Comparison of ENCODE assay signal across 8 cellular contexts in the genomic region with DNA sequence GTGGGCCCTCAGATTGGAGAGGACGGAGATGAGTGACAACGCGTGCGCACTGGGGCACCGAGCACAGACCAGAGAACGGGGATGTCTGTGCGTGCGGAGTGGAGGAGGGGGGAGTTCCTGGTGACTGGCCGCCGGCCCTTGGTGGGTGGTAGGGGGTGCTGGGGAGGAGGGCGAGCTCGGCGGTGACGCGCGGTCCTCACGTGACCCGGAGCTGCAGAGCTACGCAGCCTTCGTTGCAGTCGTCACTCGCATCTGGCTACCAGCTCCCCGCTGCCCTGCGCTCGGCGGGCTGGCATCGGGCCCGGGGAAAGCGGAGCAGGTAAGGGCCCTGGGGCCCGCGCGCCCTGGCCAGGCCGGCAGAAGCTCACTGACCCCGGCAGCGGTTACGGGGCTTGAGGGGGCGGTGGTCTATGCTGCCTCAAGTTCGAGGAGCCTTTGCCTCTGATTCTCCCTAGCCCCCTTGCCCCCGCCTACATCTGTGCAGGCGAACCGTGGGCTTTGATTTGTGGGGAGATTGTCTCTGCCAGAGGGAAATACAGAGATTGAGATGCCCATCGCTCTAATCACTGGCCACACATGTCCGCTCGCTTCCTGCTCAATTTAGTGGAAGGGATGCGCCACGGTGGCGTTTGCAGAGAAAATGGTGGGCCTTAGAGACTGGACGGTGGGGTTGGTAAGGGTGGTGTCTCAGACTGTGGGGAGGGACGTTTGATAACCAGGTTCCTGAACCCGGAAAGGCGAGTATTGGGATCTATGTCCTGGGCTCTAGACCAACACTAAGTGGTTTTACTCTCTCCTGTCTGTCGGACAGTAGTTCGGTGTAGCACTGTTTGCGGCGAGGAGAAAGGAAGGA. TPM values are rescaled to one million over a fixed set of nuclear protein-coding genes. Genes with fewer than 3 reads are reported as not detected.
DNase-seq lines count a peak whose midpoint lies in the region; ATAC-seq and TF ChIP-seq lines count a peak whose summit lies in the region.

Gene ARMCX4, plus strand, starts transcription at position 245 of the 853 bp plus-strand sequence. CDS start 3,134 bp downstream, outside the sequence.

- peak within 1 kb of the TSS in 1 of 2 donors; percentile 31 for H3K4me3 ChIP-seq in CD4-positive, alpha-beta memory T cell (ENCODE audit: low read length in 2 of 2)
- H3K4me3 ChIP-seq in WI38 (ENCODE audit: low read depth, low read length) = peak within 1 kb of the TSS; percentile 63

- POLR2A ChIA-PET in CD4-positive, alpha-beta memory T cell (lab: Charles Lee; ENCODE audit: partially characterized antibody) = no interaction called here

- H3K4me3 Mint-ChIP-seq in CD4-positive, alpha-beta memory T cell = peak within 1 kb of the TSS; percentile 76 to 91 (median 84)

- H3K4me1 ChIP-seq in CD4-positive, alpha-beta memory T cell (ENCODE audit: insufficient read depth, low read length) = no peaks in the 10 kb centered on the region

- H3K4me1 Mint-ChIP-seq in CD4-positive, alpha-beta memory T cell = peaks cover 3 to 5% (median 4%) of the 10 kb centered on the region in 4 donors

- no peak for ATAC-seq in HG02588 (IDR thresholded peaks at IDR 0.05; ENCODE audit: unreplicated experiment)

- CTCF ChIA-PET in CD4-positive, alpha-beta memory T cell (lab: Charles Lee; ENCODE audit: partially characterized antibody) = no interaction called here

- no peaks in the 10 kb centered on the region for H3K9me3 Mint-ChIP-seq in CD4-positive, alpha-beta memory T cell

- peaks cover 0 to 5% of the 10 kb centered on the region in 2 donors for H3K27me3 Mint-ChIP-seq in CD4-positive, alpha-beta memory T cell

- peaks cover 0 to 7% of the 10 kb centered on the region in 2 donors for H3K36me3 Mint-ChIP-seq in CD4-positive, alpha-beta memory T cell

- intact Hi-C loops in CD4-positive, alpha-beta memory T cell (cut with micrococcal nuclease) = no loop called here

- H3K36me3 ChIP-seq in CD4-positive, alpha-beta memory T cell (ENCODE audit: insufficient read depth, low read length) = no peaks in the 10 kb centered on the region

- peak; percentile 5 to 51 (median 20) for DNase-seq in CD4-positive, alpha-beta memory T cell
- DNase-seq in LHCN-M2 (ENCODE audit: low read depth) = peak; percentile 10
- DNase-seq in cerebellum (ENCODE audit: low spot score) = peak; percentile 74
- peak; percentile 3 for DNase-seq in kidney glomerular epithelial cell (lab: John Stamatoyannopoulos, UW)
- peak in 2 of 3 donors; percentile 5 to 13 for DNase-seq in stimulated activated CD4-positive, alpha-beta T cell treated with anti-CD3 and anti-CD28 coated beads, Interleukin-12 subunit alpha, Interleukin-12 subunit beta, amount 100 ng/mL, for 48 hours (ENCODE audit: low read depth in 2 of 3, low spot score in 1 of 3)
- DNase-seq in SW 1271 (lab: John Stamatoyannopoulos, UW) = no peak

- no peak within 1 kb of the TSS for H3K27ac ChIP-seq in CD4-positive, alpha-beta memory T cell (ENCODE audit: low read depth, low read length)

- no peaks in the 10 kb centered on the region for H3K9me3 ChIP-seq in CD4-positive, alpha-beta memory T cell (ENCODE audit: control insufficient read depth in 1 of 2, low read length in 2 of 2)

- H3K27me3 ChIP-seq in CD4-positive, alpha-beta memory T cell (ENCODE audit: insufficient read depth, low read length) = no peaks in the 10 kb centered on the region

- H3K27ac Mint-ChIP-seq in CD4-positive, alpha-beta memory T cell = peak within 1 kb of the TSS in 6 of 7 donors; percentile 82 to 91 (median 86)

- no peak for TF ChIP-seq CTCF in WI38 (IDR thresholded peaks at IDR 0.05; ENCODE audit: low read depth, low read length)

RNA-seq across cellular contexts. Expression of gene ARMCX4, which starts in this region (rescaled TPM):
- 10 to 100 TPM; 13.1 to 13.3 TPM for total RNA-seq in CD4-positive, alpha-beta memory T cell
- 1 to 10 TPM in 1 of 2 donors, not detected in 1; 2.4 TPM for polyA plus RNA-seq in CD4-positive, alpha-beta memory T cell
- total RNA-seq in LHCN-M2 (2014; rRNA removed) (0.92 and 1.2 TPM in 2 replicates), cerebellum (22.4 TPM)
- 3.8 TPM for polyA plus RNA-seq in LHCN-M2 (2012)

Comparison
In these comparisons a context has a peak if more than half of its experiments do, and no peak if none do; other contexts are left out.
1. DNase-seq: peak in CD4-positive, alpha-beta memory T cell (5 of 5), LHCN-M2 (single experiment), cerebellum (single experiment), kidney glomerular epithelial cell (single experiment) and stimulated activated CD4-positive, alpha-beta T cell treated with anti-CD3 and anti-CD28 coated beads, Interleukin-12 subunit alpha, Interleukin-12 subunit beta, amount 100 ng/mL, for 48 hours (2 of 3); none in SW 1271 (0 of 2).